In genomic region chr3:125077864-125078263, GRCh38 we compare ENCODE assay signal across 17 cellular contexts. TPM values are rescaled to one million over a fixed set of nuclear protein-coding genes. Genes with fewer than 3 reads are reported as not detected.
DNase-seq lines count a peak whose midpoint lies in the region; ATAC-seq, FAIRE-seq and TF ChIP-seq lines count a peak whose summit lies in the region.
"Had no signal": no experiment of that assay in that cellular context is flagged by ENCODE, and none has a peak within 500 bp of the region (broad histone marks: within the 10 kb centered on the region; RNA-seq: fewer than 3 reads in every experiment).

No MANE protein-coding gene starts in this region.

- no peaks in the 10 kb centered on the region for H3K4me1 Mint-ChIP-seq in CD4-positive, alpha-beta memory T cell

- FAIRE-seq in GM18507 (lab: Jason Lieb, UNC) (peak; percentile 56), GM12878 (lab: Jason Lieb, UNC) (peak; percentile 7)
- FAIRE-seq: A204.1 had no signal

- no peak overlapping the region for H2AK9ac ChIP-seq in IMR-90 (replicated peaks; ENCODE audit: low read depth, low read length, poor library complexity)

- H3K79me1 ChIP-seq in IMR-90 (ENCODE audit: low read depth in 1 of 2, low read length in 2 of 2): no peaks in the 10 kb centered on the region

- no peak overlapping the region for H4K5ac ChIP-seq in IMR-90 (ENCODE audit: low read depth, low read length)

- intact Hi-C loops in IMR-90 (cut with micrococcal nuclease): no loop called here
- intact Hi-C loops in GM12878 (cut with micrococcal nuclease; ENCODE audit: unreplicated experiment): no loop called here
- intact Hi-C loops in adrenal gland (cut with DNase I): no loop called here
- intact Hi-C loops in CD4-positive, alpha-beta memory T cell (cut with micrococcal nuclease): no loop called here
- intact Hi-C loops in heart right ventricle (cut with DNase I): no loop called here

- peak overlapping the region; percentile 40; the same call in 1 of the 3 replicates for H2BK15ac ChIP-seq in IMR-90 (ENCODE audit: low read depth, low read length)

- TF ChIP-seq POLR2A in IMR-90 (IDR thresholded peaks at IDR 0.05; ENCODE audit: low read depth, low read length): no peak
- no peak for TF ChIP-seq POLR2A in GM12878 (IDR thresholded peaks at IDR 0.05; ENCODE audit: low read depth, low read length)
- TF ChIP-seq POLR2A in adrenal gland (IDR thresholded peaks at IDR 0.05): no peak

- H3K18ac ChIP-seq in IMR-90 (ENCODE audit: low read depth, low read length): no peak overlapping the region

- no CpG with 5 or more reads among the region's 3 CpGs for WGBS in IMR-90 (ENCODE audit: extremely low coverage in 2 of 2, insufficient read length in 1 of 2), 2 experiments
- WGBS in GM12878 (ENCODE audit: insufficient coverage, insufficient replicate concordance, low lambda C conversion rate, missing lambda C conversion rate): 80% methylated on average over 3 of the region's 3 CpGs
- 94 to 100% (median 97%) methylated on average over 3 of the region's 3 CpGs for WGBS in adrenal gland, 4 donors
- WGBS in heart right ventricle, 2 donors: 92 to 94% methylated on average over 3 of the region's 3 CpGs

- H3K9ac ChIP-seq in BLaER1 (no peak overlapping the region), IMR-90 (ENCODE audit: low read depth, low read length) (no peak overlapping the region), GM12878 (ENCODE audit: control insufficient read depth, insufficient read depth, low read length) (no peak overlapping the region)

- peak overlapping the region; percentile 36; the same call in 1 of the 2 replicates for H2AK5ac ChIP-seq in IMR-90 (ENCODE audit: low read depth, low read length)

- SMC1A ChIA-PET in GM12878 (lab: Charles Lee; ENCODE audit: uncharacterized antibody, unreplicated experiment): interaction anchor here (0.6 kb wide), 1 partner anchor 32 kb away, joined by 4 read pairs; no protein-coding TSS in a partner anchor

- H3K27me3 Mint-ChIP-seq in CD4-positive, alpha-beta memory T cell: peaks cover 1 to 2% of the 10 kb centered on the region in 2 donors
- H3K27me3 Mint-ChIP-seq: IgD-negative memory B cell had no signal

- no peaks in the 10 kb centered on the region for H3K79me2 ChIP-seq in GM12878 (ENCODE audit: control insufficient read depth, insufficient read depth, low read length)

- POLR2A ChIA-PET in IMR-90 (lab: Charles Lee; ENCODE audit: unreplicated experiment): no interaction called here
- POLR2A ChIA-PET in GM12878 (lab: Charles Lee): no interaction called here
- POLR2A ChIA-PET in CD4-positive, alpha-beta memory T cell (lab: Charles Lee; ENCODE audit: partially characterized antibody): no interaction called here

- DNase-seq in GM18507 (ENCODE audit: extremely low spot score, insufficient read length, low read depth): no peak
- DNase-seq in IMR-90: no peak
- peak; percentile 21 for DNase-seq in GM12878 (ENCODE audit: low read depth, low spot score)
- no peak for DNase-seq in adrenal gland
- DNase-seq in cerebellum (ENCODE audit: low spot score): no peak
- DNase-seq in CD4-positive, alpha-beta memory T cell: no peak
- DNase-seq in heart right ventricle: no peak
- DNase-seq: C1 segment of cervical spinal cord, NCI-H1436, NCI-H2029 treated with DMSO at 0.1 percent for 48 hours, NCI-H510A, NCI-H774, Peyer's patch had no signal

- H3K4me1 ChIP-seq in BLaER1 (peaks cover 61% of the 10 kb centered on the region), IMR-90 (ENCODE audit: control insufficient read depth, insufficient read depth, low read length) (peaks cover 21% of the 10 kb centered on the region), GM12878 (ENCODE audit: control insufficient read depth, insufficient read depth, low read length) (peaks cover 19% of the 10 kb centered on the region), adrenal gland (replicated peaks in 1 of 2) (peaks cover 0 to 4% of the 10 kb centered on the region in 2 donors), heart right ventricle (peaks cover 0 to 7% (median 0%) of the 10 kb centered on the region in 9 donors)
- no peaks in the 10 kb centered on the region for H3K4me1 ChIP-seq in CD4-positive, alpha-beta memory T cell (ENCODE audit: insufficient read depth, low read length)
- H3K4me1 ChIP-seq: Peyer's patch had no signal

- H4K20me1 ChIP-seq in BLaER1 (no peaks in the 10 kb centered on the region), IMR-90 (ENCODE audit: insufficient read depth, low read length) (no peaks in the 10 kb centered on the region), GM12878 (ENCODE audit: control insufficient read depth, insufficient read depth) (no peaks in the 10 kb centered on the region)

- no peak overlapping the region for H3K27ac ChIP-seq in BLaER1
- no peak overlapping the region for H3K27ac ChIP-seq in IMR-90 (ENCODE audit: insufficient read depth, low read length)
- no peak overlapping the region; the same call in 1 of the 2 replicates for H3K27ac ChIP-seq in GM12878 (ENCODE audit: control insufficient read depth, insufficient read depth)
- no peak overlapping the region for H3K27ac ChIP-seq in adrenal gland
- H3K27ac ChIP-seq in CD4-positive, alpha-beta memory T cell (ENCODE audit: low read depth, low read length): no peak overlapping the region
- no peak overlapping the region for H3K27ac ChIP-seq in heart right ventricle
- H3K27ac ChIP-seq: Peyer's patch had no signal

- ATAC-seq in IMR-90 (ENCODE audit: low read depth) (no peak), GM12878 (peak; percentile 36; the same call in 1 of the 3 replicates), heart right ventricle (no peak)
- ATAC-seq: Right ventricle myocardium inferior had no signal

- peak overlapping the region; percentile 11; the same call in 1 of the 2 replicates for H2BK120ac ChIP-seq in IMR-90 (ENCODE audit: low read depth, low read length)

- no peaks in the 10 kb centered on the region for H3K9me3 ChIP-seq in BLaER1
- H3K9me3 ChIP-seq in IMR-90 (ENCODE audit: control insufficient read depth, insufficient read depth, low read length): 0 out of 2 replicates have a peak, but pooled peaks cover 3% of the 10 kb centered on the region
- no peaks in the 10 kb centered on the region for H3K9me3 ChIP-seq in GM12878 (replicated peaks; ENCODE audit: control insufficient read depth, insufficient read depth, low read length)
- H3K9me3 ChIP-seq in adrenal gland (replicated peaks in 1 of 3): no peaks in the 10 kb centered on the region
- no peaks in the 10 kb centered on the region for H3K9me3 ChIP-seq in CD4-positive, alpha-beta memory T cell (ENCODE audit: control insufficient read depth in 1 of 2, low read length in 2 of 2)
- H3K9me3 ChIP-seq in heart right ventricle: no peaks in the 10 kb centered on the region
- H3K9me3 ChIP-seq: Peyer's patch had no signal

- no peaks in the 10 kb centered on the region for H3K36me3 Mint-ChIP-seq in CD4-positive, alpha-beta memory T cell

- H4K91ac ChIP-seq in IMR-90 (ENCODE audit: insufficient read depth, low read depth, low read length): no peak overlapping the region

- H4K8ac ChIP-seq in IMR-90 (ENCODE audit: low read depth in 2 of 2, low read length in 2 of 2): no peak overlapping the region; a peak in 1 of 4 replicates

- BruUV-seq in IMR-90 (replicated peaks; lab: Mats Ljungman, UMichigan): no TSS peak
- BruUV-seq in GM12878 (replicated peaks; lab: Mats Ljungman, UMichigan): no TSS peak

- in situ Hi-C loops in IMR-90 (cut with MboI; ENCODE audit: low sequenced_read_pairs) (no loop called here), GM12878 (cut with MboI) (no loop called here)

- H3K36me3 ChIP-seq in BLaER1 (no peaks in the 10 kb centered on the region), IMR-90 (ENCODE audit: control insufficient read depth, insufficient read depth, low read length) (no peaks in the 10 kb centered on the region), GM12878 (ENCODE audit: control insufficient read depth in 2 of 2, insufficient read depth in 2 of 2, low read length in 1 of 2) (peaks cover 0 to 17% of the 10 kb centered on the region in 2 experiments; a peak in 1 of 4 replicates), adrenal gland (replicated peaks in 1 of 2) (no peaks in the 10 kb centered on the region), heart right ventricle (no peaks in the 10 kb centered on the region)
- no peaks in the 10 kb centered on the region for H3K36me3 ChIP-seq in CD4-positive, alpha-beta memory T cell (ENCODE audit: insufficient read depth, low read length)
- H3K36me3 ChIP-seq: Peyer's patch had no signal

- RAD21 ChIA-PET in GM12878 (lab: Charles Lee; ENCODE audit: unreplicated experiment): no interaction called here

- no peak for TF ChIP-seq RAD21 in IMR-90 (IDR thresholded peaks at IDR 0.05; ENCODE audit: low read length)
- no peak for TF ChIP-seq RAD21 in GM12878 (IDR thresholded peaks at IDR 0.05; ENCODE audit: insufficient read depth, low read depth, low read length)

- no peak overlapping the region for H3K4me3 Mint-ChIP-seq in CD4-positive, alpha-beta memory T cell
- H3K4me3 Mint-ChIP-seq: IgD-negative memory B cell had no signal

- no peak overlapping the region for H3K56ac ChIP-seq in IMR-90 (ENCODE audit: extremely low read depth, insufficient read depth, low read length)

- no peaks in the 10 kb centered on the region for H3K27me3 ChIP-seq in BLaER1
- H3K27me3 ChIP-seq in IMR-90 (ENCODE audit: control insufficient read depth, insufficient read depth, low read length): no peaks in the 10 kb centered on the region
- no peaks in the 10 kb centered on the region for H3K27me3 ChIP-seq in GM12878 (replicated peaks in 1 of 2; ENCODE audit: control insufficient read depth in 2 of 2, insufficient read depth in 2 of 2, low read length in 1 of 2)
- no peaks in the 10 kb centered on the region for H3K27me3 ChIP-seq in adrenal gland
- no peaks in the 10 kb centered on the region for H3K27me3 ChIP-seq in CD4-positive, alpha-beta memory T cell (ENCODE audit: insufficient read depth, low read length)
- no peaks in the 10 kb centered on the region for H3K27me3 ChIP-seq in heart right ventricle
- H3K27me3 ChIP-seq: Peyer's patch had no signal

- dilution Hi-C loops in IMR-90 (cut with HindIII; ENCODE audit: low sequenced_read_pairs, unreplicated experiment): no loop called here

- no peak overlapping the region for H3K23ac ChIP-seq in IMR-90 (ENCODE audit: low read depth, low read length)

- peak overlapping the region in 1 of 7 donors; percentile 59 for H3K27ac Mint-ChIP-seq in CD4-positive, alpha-beta memory T cell
- H3K27ac Mint-ChIP-seq: IgD-negative memory B cell had no signal

- H2AFZ ChIP-seq in IMR-90 (replicated peaks; ENCODE audit: low read length, poor library complexity) (no peak overlapping the region), GM12878 (ENCODE audit: control insufficient read depth, low read depth, low read length) (no peak overlapping the region)

- H3K4me3 ChIP-seq in BLaER1: no peak overlapping the region
- no peak overlapping the region for H3K4me3 ChIP-seq in IMR-90 (ENCODE audit: insufficient read depth, low read depth, low read length)
- no peak overlapping the region for H3K4me3 ChIP-seq in GM12878
- no peak overlapping the region for H3K4me3 ChIP-seq in adrenal gland
- H3K4me3 ChIP-seq in CD4-positive, alpha-beta memory T cell (ENCODE audit: low read length in 2 of 2): no peak overlapping the region
- no peak overlapping the region for H3K4me3 ChIP-seq in heart right ventricle
- H3K4me3 ChIP-seq: Peyer's patch had no signal

- CTCF ChIA-PET in IMR-90 (lab: Yijun Ruan, JAX) (interaction anchor here (1.4 kb wide), 1 partner anchor 29 kb away, joined by 3 read pairs; no protein-coding TSS in a partner anchor), GM12878 (lab: Yijun Ruan, JAX) (no interaction called here)
- CTCF ChIA-PET in CD4-positive, alpha-beta memory T cell (lab: Charles Lee; ENCODE audit: partially characterized antibody): no interaction called here

- H2BK5ac ChIP-seq in IMR-90 (ENCODE audit: low read depth, low read length, poor library complexity, severe bottlenecking): no peak overlapping the region

- 0 out of 2 replicates have a peak, but pooled peaks cover 8% of the 10 kb centered on the region for H3K9me1 ChIP-seq in IMR-90 (ENCODE audit: insufficient read depth, low read length)

- no peak for TF ChIP-seq CTCF in IMR-90 (conservative IDR thresholded peaks at IDR 0.05; ENCODE audit: low read depth, low read length)
- no peak for TF ChIP-seq CTCF in GM12878 (IDR thresholded peaks at IDR 0.05 in 2 of 3, conservative IDR thresholded peaks at IDR 0.05 in 1 of 3; ENCODE audit: control insufficient read depth in 2 of 3, extremely low read depth in 1 of 3, insufficient read depth in 1 of 3, low read depth in 3 of 3, low read length in 3 of 3)
- TF ChIP-seq CTCF in adrenal gland (IDR thresholded peaks at IDR 0.05): no peak
- no peak for TF ChIP-seq CTCF in heart right ventricle (IDR thresholded peaks at IDR 0.05)

- H2BK20ac ChIP-seq in IMR-90 (ENCODE audit: low read depth, low read length): 0 out of 2 replicates have a peak overlapping the region, but pooled peaks have one; percentile 3

- no peak overlapping the region for H3K14ac ChIP-seq in IMR-90 (replicated peaks; ENCODE audit: low read depth, low read length)

- TF ChIP-seq EP300 in GM12878 (IDR thresholded peaks at IDR 0.05; ENCODE audit: borderline replicate concordance in 1 of 2, control insufficient read depth in 1 of 2, low read depth in 2 of 2, low read length in 2 of 2): no peak

- peak overlapping the region; percentile 48 for H3K4me2 ChIP-seq in BLaER1
- H3K4me2 ChIP-seq in IMR-90 (ENCODE audit: low read depth, low read length): no peak overlapping the region
- peak overlapping the region; percentile 34; the same call in 1 of the 2 replicates for H3K4me2 ChIP-seq in GM12878 (ENCODE audit: control insufficient read depth, insufficient read depth)

- H3K4ac ChIP-seq in IMR-90 (ENCODE audit: low read depth, low read length): peak overlapping the region; percentile 8; the same call in 1 of the 2 replicates

- H3K9me3 Mint-ChIP-seq in CD4-positive, alpha-beta memory T cell: no peaks in the 10 kb centered on the region
- H3K9me3 Mint-ChIP-seq: IgD-negative memory B cell had no signal

RNA-seq across cellular contexts. Expression of gene HEG1, which starts 22.1 kb away (rescaled TPM):
- 23.9 and 25.6 TPM in 2 replicates for total RNA-seq in IMR-90 (2012; rRNA removed)
- polyA plus RNA-seq in IMR-90 (2012; rRNA removed): 36.3 and 43.4 TPM in 2 replicates
- 26.1 and 37.9 TPM in 2 replicates for polyA plus RNA-seq in IMR-90 (2012; cell fraction: cytosol; rRNA removed)
- 30.7 and 53.5 TPM in 2 replicates for polyA plus RNA-seq in IMR-90 (2012; cell fraction: nucleus; rRNA removed; ENCODE audit: low replicate concordance)
- total RNA-seq in GM12878 (2013; cell fraction: nucleolus; rRNA removed): 72.0 and 76.9 TPM in 2 replicates
- total RNA-seq in GM12878 (2014; rRNA removed): 10.5 and 10.9 TPM in 2 replicates
- total RNA-seq in GM12878 (2014; rRNA removed; fragmentation: Illumina TruSeq; extraction: Trizol): 8.4 and 10.1 TPM in 2 replicates
- total RNA-seq in GM12878 (2021): 31.1 and 32.1 TPM in 2 replicates
- polyA plus RNA-seq in GM12878 (2011; ENCODE audit: low read depth): 10.0 TPM
- 3.4 and 6.8 TPM in 2 replicates for polyA plus RNA-seq in GM12878 (2011; rRNA removed)
- polyA plus RNA-seq in GM12878 (2011; cell fraction: cytosol; rRNA removed): 3.6 and 7.3 TPM in 2 replicates
- polyA plus RNA-seq in GM12878 (2011; cell fraction: nucleus; rRNA removed): 10.7 and 12.9 TPM in 2 replicates
- 10.5 and 16.4 TPM in 2 replicates for polyA plus RNA-seq in GM12878 (2012)
- polyA plus RNA-seq in GM12878 (2014; fragmentation: Illumina TruSeq; extraction: Trizol): 21.6 and 22.2 TPM in 2 replicates
- polyA plus RNA-seq in GM12878 (2014; fragmentation: Nextera tagmentation; extraction: Ambion mirVana): 1 to 10 TPM; 2.2 to 4.1 TPM
- 10.5 and 13.4 TPM in 2 replicates for polyA plus RNA-seq in GM12878 (2014; rRNA removed)
- 1 to 10 TPM; 2.7 TPM for polyA plus RNA-seq in GM12878 (2016; fragmentation: Nextera tagmentation; extraction: Ambion mirVana)
- polyA minus RNA-seq in GM12878 (2011; rRNA and poly(A)+ RNA removed): 10.7 and 19.5 TPM in 2 replicates
- 9.9 and 13.2 TPM in 2 replicates for polyA minus RNA-seq in GM12878 (2011; cell fraction: cytosol; rRNA and poly(A)+ RNA removed)
- 6.5 and 13.8 TPM in 2 replicates for polyA minus RNA-seq in GM12878 (2011; cell fraction: nucleus; rRNA and poly(A)+ RNA removed)
- 100 to 1,000 TPM in 1 of 8 donors, 10 to 100 TPM in 7; 32.0 to 107 (median 45.8) TPM for total RNA-seq in adrenal gland
- polyA plus RNA-seq in adrenal gland: 10 to 100 TPM in 1 of 3 donors, 1 to 10 TPM in 2; 6.2 to 29.0 (median 8.4) TPM
- total RNA-seq in cerebellum: 17.2 TPM
- 10 to 100 TPM; 20.2 to 21.7 TPM for total RNA-seq in CD4-positive, alpha-beta memory T cell
- polyA plus RNA-seq in CD4-positive, alpha-beta memory T cell: 1 to 10 TPM; 1.1 to 4.7 TPM
- total RNA-seq in heart right ventricle: 100 to 1,000 TPM in 7 of 10 donors, 10 to 100 TPM in 3; 79.0 to 186 (median 143) TPM
- 10 to 100 TPM; 12.2 to 25.4 TPM for polyA plus RNA-seq in heart right ventricle
